Comparison of ENCODE assay signal across 8 cellular contexts in the genomic region with DNA sequence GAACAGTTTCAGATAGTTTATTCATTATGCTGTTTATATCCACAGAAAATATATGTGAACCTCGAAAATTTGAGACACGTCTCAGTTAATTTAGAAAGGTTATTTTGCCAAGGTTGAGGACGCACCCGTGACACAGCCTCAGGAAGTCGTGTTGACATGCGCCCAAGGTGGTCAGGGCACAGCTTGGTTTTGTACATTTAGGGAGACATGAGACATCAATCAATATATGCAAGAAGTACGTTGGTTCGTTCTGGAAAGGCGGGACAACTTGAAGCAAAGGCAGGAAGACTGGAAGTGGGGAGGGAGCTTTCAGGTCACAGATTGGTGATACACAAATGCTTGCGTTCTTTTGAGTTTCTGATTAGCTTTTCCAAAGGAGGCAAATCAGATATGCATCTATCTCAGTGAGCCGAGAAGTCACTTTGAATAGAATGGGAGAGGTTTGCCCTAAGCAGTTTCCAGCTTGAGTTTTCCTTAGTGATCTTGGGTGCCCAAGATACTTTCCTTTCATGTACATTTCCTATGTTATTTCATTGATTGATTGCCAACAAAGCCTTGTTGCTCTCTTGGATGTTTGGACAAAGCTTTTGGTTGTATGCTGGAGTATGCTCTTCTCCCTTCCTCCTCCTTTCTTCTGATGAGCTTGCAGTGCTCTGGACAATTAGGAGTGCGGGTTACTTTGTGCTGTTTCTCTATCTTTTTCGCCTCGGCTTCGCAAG. TPM values are rescaled to one million over a fixed set of nuclear protein-coding genes. Genes with fewer than 3 reads are reported as not detected.
DNase-seq lines count a peak whose midpoint lies in the region; ATAC-seq and TF ChIP-seq lines count a peak whose summit lies in the region.

No MANE protein-coding gene starts in this region.

- no peaks in the 10 kb centered on the region for H3K27me3 Mint-ChIP-seq in CD4-positive, alpha-beta T cell
- H3K27me3 Mint-ChIP-seq in brain (peaks cover 4% of the 10 kb centered on the region), nephron (ENCODE audit: low read depth) (no peaks in the 10 kb centered on the region)

- H3K4me3 Mint-ChIP-seq in CD4-positive, alpha-beta T cell = peak overlapping the region; percentile 9
- peak overlapping the region; percentile 96 to 100 (median 98) for H3K4me3 Mint-ChIP-seq in brain
- peak overlapping the region; percentile 65 to 100 (median 98) for H3K4me3 Mint-ChIP-seq in nephron

- no peak for DNase-seq in CD4-positive, alpha-beta T cell
- peak; percentile 54 for DNase-seq in LHCN-M2 (ENCODE audit: low read depth)
- no peak for DNase-seq in NAMALWA (ENCODE audit: low spot score)
- DNase-seq in germinal center (ENCODE audit: low spot score) = no peak

- no peak for ATAC-seq in CD4-positive, alpha-beta T cell (ENCODE audit: poor library complexity)
- ATAC-seq in GM19397 (IDR thresholded peaks at IDR 0.05; ENCODE audit: unreplicated experiment) (no peak), GM21526 (IDR thresholded peaks at IDR 0.05; ENCODE audit: low FRiP score, unreplicated experiment) (no peak)

- no peak overlapping the region for H3K27ac Mint-ChIP-seq in CD4-positive, alpha-beta T cell
- H3K27ac Mint-ChIP-seq in brain (peak overlapping the region; percentile 12 to 66 (median 53)), nephron (peak overlapping the region; percentile 31 to 80 (median 52))

- intact Hi-C loops in CD4-positive, alpha-beta T cell (cut with DNase I, micrococcal nuclease) = no loop called here

- H3K27me3 ChIP-seq in CD4-positive, alpha-beta T cell (ENCODE audit: control insufficient read depth, insufficient read depth, low read length) = no peaks in the 10 kb centered on the region

- CTCF ChIA-PET in CD4-positive, alpha-beta T cell (lab: Charles Lee) = no interaction called here

- H3K27ac ChIP-seq in CD4-positive, alpha-beta T cell (ENCODE audit: low read depth, low read length) = no peak overlapping the region

- no peaks in the 10 kb centered on the region for H3K9me3 Mint-ChIP-seq in CD4-positive, alpha-beta T cell
- H3K9me3 Mint-ChIP-seq in brain = peaks cover 0 to 11% (median 0%) of the 10 kb centered on the region in 5 experiments
- H3K9me3 Mint-ChIP-seq in nephron = no peaks in the 10 kb centered on the region

- H3K9me3 ChIP-seq in CD4-positive, alpha-beta T cell (ENCODE audit: control insufficient read depth, low read length) = no peaks in the 10 kb centered on the region

- H3K4me1 Mint-ChIP-seq in CD4-positive, alpha-beta T cell (ENCODE audit: low read depth) = peaks cover 54% of the 10 kb centered on the region
- H3K4me1 Mint-ChIP-seq in brain = peaks cover 54% of the 10 kb centered on the region
- H3K4me1 Mint-ChIP-seq in nephron = peaks cover 46% of the 10 kb centered on the region

- peaks cover 49% of the 10 kb centered on the region for H3K36me3 Mint-ChIP-seq in CD4-positive, alpha-beta T cell (ENCODE audit: low read depth)
- H3K36me3 Mint-ChIP-seq in brain (peaks cover 33% of the 10 kb centered on the region), nephron (ENCODE audit: low read depth) (peaks cover 21% of the 10 kb centered on the region)

- POLR2A ChIA-PET in CD4-positive, alpha-beta T cell (lab: Charles Lee) = interaction anchor here (1.5 kb wide), 1 partner anchor 485 kb away, joined by 3 read pairs; no protein-coding TSS in a partner anchor

- no peak for TF ChIP-seq CTCF in CD4-positive, alpha-beta T cell (IDR thresholded peaks at IDR 0.05)
- TF ChIP-seq CTCF in brain (conservative IDR thresholded peaks at IDR 0.05) (no peak), nephron (IDR thresholded peaks at IDR 0.05; ENCODE audit: unreplicated experiment in 3 of 3) (no peak)

RNA-seq across cellular contexts. Expression of gene SNAPC1, which starts 3.2 kb away (rescaled TPM):
- 1 to 10 TPM; 4.8 to 5.0 TPM for total RNA-seq in CD4-positive, alpha-beta T cell
- total RNA-seq in LHCN-M2 (2014; rRNA removed) = 37.9 and 38.6 TPM in 2 replicates
- 12.4 TPM for polyA plus RNA-seq in LHCN-M2 (2012)
- polyA plus RNA-seq in brain (ENCODE audit: insufficient read depth, low read depth, low replicate concordance) = 3.1 TPM

RNA-seq across cellular contexts. Expression of gene SYT16, which starts 47.1 kb away (rescaled TPM):
- not detected for total RNA-seq in CD4-positive, alpha-beta T cell
- total RNA-seq in LHCN-M2 (2014; rRNA removed) = under 0.01 TPM in 1 of 2 replicates, not detected in the other
- polyA plus RNA-seq in LHCN-M2 (2012) = 0.01 TPM
- polyA plus RNA-seq in brain (ENCODE audit: insufficient read depth, low read depth, low replicate concordance) = 0.68 TPM

Comparison
In these comparisons a context has a peak if more than half of its experiments do, and no peak if none do; other contexts are left out.
1. H3K4me3 Mint-ChIP-seq: peak in every context shown above with its lines; median percentile 98 in brain; 98 in nephron; 9 in CD4-positive, alpha-beta T cell.